ENCODE assay signal across 27 cellular contexts in genomic region chr13:106814389-106814903, GRCh38.
DNase-seq lines count a peak whose midpoint lies in the region; ATAC-seq and TF ChIP-seq lines count a peak whose summit lies in the region.
"Had no signal": no experiment of that assay in that cellular context is flagged by ENCODE, and none has a peak within 500 bp of the region (broad histone marks: within the 10 kb centered on the region; RNA-seq: fewer than 3 reads in every experiment).

No MANE protein-coding gene starts in this region.

- no peak overlapping the region for H3K9ac ChIP-seq in mesendoderm (ENCODE audit: low read length)
- H3K9ac ChIP-seq: GM23248 had no signal

- no peak overlapping the region for H3K4me2 ChIP-seq in mesendoderm (ENCODE audit: low read length)

- H3K4ac ChIP-seq in mesendoderm (ENCODE audit: low read depth, low read length): no peak overlapping the region

- H4K5ac ChIP-seq in mesendoderm (ENCODE audit: low read length): no peak overlapping the region

- POLR2A ChIA-PET in activated CD4-positive, alpha-beta T cell treated with anti-CD3 and anti-CD28 coated beads, Interleukin-2, amount 10 ng/mL, durations not matched to agents 7 days and 5 days (lab: Charles Lee): no interaction called here
- POLR2A ChIA-PET in activated CD4-positive, alpha-beta T cell treated with anti-CD3 and anti-CD28 coated beads for 36 hours (lab: Charles Lee): no interaction called here
- POLR2A ChIA-PET in WTC11 (lab: Charles Lee): no interaction called here
- POLR2A ChIA-PET in T-cell (lab: Charles Lee): no interaction called here

- H2BK5ac ChIP-seq in mesendoderm (ENCODE audit: low read length): no peak overlapping the region

- H3K27ac ChIP-seq in mesendoderm (ENCODE audit: low read depth, low read length): no peak overlapping the region
- H3K27ac ChIP-seq: GM23248, RWPE1 had no signal

- no peak overlapping the region for H3K18ac ChIP-seq in mesendoderm (ENCODE audit: low read length)

- H3K27me3 Mint-ChIP-seq in activated CD4-positive, alpha-beta T cell treated with anti-CD3 and anti-CD28 coated beads, Interleukin-2, amount 10 ng/mL, durations not matched to agents 7 days and 5 days: no peaks in the 10 kb centered on the region
- peaks cover 6% of the 10 kb centered on the region for H3K27me3 Mint-ChIP-seq in activated CD4-positive, alpha-beta T cell treated with anti-CD3 and anti-CD28 coated beads for 36 hours
- no peaks in the 10 kb centered on the region; the same call in 1 of the 2 replicates for H3K27me3 Mint-ChIP-seq in WTC11 (ENCODE audit: low read depth)
- H3K27me3 Mint-ChIP-seq in T-cell: peaks cover 0 to 3% of the 10 kb centered on the region in 2 donors

- DNase-seq in activated CD4-positive, alpha-beta T cell treated with anti-CD3 and anti-CD28 coated beads, Interleukin-2, amount 10 ng/mL, durations not matched to agents 7 days and 5 days: no peak
- no peak for DNase-seq in activated CD4-positive, alpha-beta T cell treated with anti-CD3 and anti-CD28 coated beads for 36 hours
- DNase-seq in WTC11 (ENCODE audit: low spot score) (no peak), mesendoderm (no peak), NCI-H345 treated with DMSO at 0.1 percent for 48 hours (lab: John Stamatoyannopoulos, UW; ENCODE audit: unreplicated experiment) (no peak), T-cell (no peak)
- DNase-seq in stimulated activated naive CD8-positive, alpha-beta T cell treated with anti-CD3 and anti-CD28 coated beads, Interleukin-15, Interleukin-2, amounts not matched to agents 100 U/mL and 50 U/mL, for 24 hours: no peak
- DNase-seq in activated effector memory CD4-positive, alpha-beta T cell treated with Interleukin-2 at 50 U/mL for 16 hours: no peak
- DNase-seq: 8988T; ACHN; BE2C; CD8-positive, alpha-beta memory T cell; DMS 273 treated with DMSO at 0.1 percent for 48 hours; DMS79; GM23248; KBM-7; NCI-H1105 treated with DMSO at 0.1 percent for 48 hours; NCI-H146; NCI-H1930; NCI-H2107; NCI-H2227 treated with DMSO at 0.1 percent for 48 hours; NCI-H510A; NCI-H69; SHP77 had no signal

- no peaks in the 10 kb centered on the region for H3K36me3 ChIP-seq in mesendoderm (ENCODE audit: control insufficient read depth, insufficient read depth, low read length)
- H3K36me3 ChIP-seq: BE2C had no signal

- peak overlapping the region; percentile 16 for H3K27ac Mint-ChIP-seq in activated CD4-positive, alpha-beta T cell treated with anti-CD3 and anti-CD28 coated beads, Interleukin-2, amount 10 ng/mL, durations not matched to agents 7 days and 5 days
- H3K27ac Mint-ChIP-seq in activated CD4-positive, alpha-beta T cell treated with anti-CD3 and anti-CD28 coated beads for 36 hours: no peak overlapping the region
- H3K27ac Mint-ChIP-seq in WTC11 (peak overlapping the region; percentile 86), T-cell (no peak overlapping the region)
- H3K27ac Mint-ChIP-seq: CD14-positive monocyte; CD8-positive, alpha-beta memory T cell had no signal

- no peaks in the 10 kb centered on the region for H3K27me3 ChIP-seq in mesendoderm (ENCODE audit: insufficient read depth, low read length, poor library complexity)

- intact Hi-C loops in activated CD4-positive, alpha-beta T cell treated with anti-CD3 and anti-CD28 coated beads for 36 hours (cut with DNase I, micrococcal nuclease): no loop called here

- no peak overlapping the region for H3K23ac ChIP-seq in mesendoderm (ENCODE audit: low read length)

- no peaks in the 10 kb centered on the region for H3K79me2 ChIP-seq in mesendoderm (ENCODE audit: control insufficient read depth, insufficient read depth, low read length)

- H3K79me1 ChIP-seq in mesendoderm (ENCODE audit: low read length): no peaks in the 10 kb centered on the region

- CTCF ChIA-PET in activated CD4-positive, alpha-beta T cell treated with anti-CD3 and anti-CD28 coated beads, Interleukin-2, amount 10 ng/mL, durations not matched to agents 7 days and 5 days (lab: Charles Lee): no interaction called here
- CTCF ChIA-PET in activated CD4-positive, alpha-beta T cell treated with anti-CD3 and anti-CD28 coated beads for 36 hours (lab: Charles Lee): no interaction called here
- CTCF ChIA-PET in WTC11 (lab: Charles Lee): interaction anchor here (1.1 kb wide), 1 partner anchor 12 kb away, joined by 3 read pairs; no protein-coding TSS in a partner anchor
- CTCF ChIA-PET in T-cell (lab: Charles Lee): no interaction called here

- H2AK5ac ChIP-seq in mesendoderm (ENCODE audit: low read length): no peak overlapping the region

- TF ChIP-seq CTCF in WTC11 (IDR thresholded peaks at IDR 0.05): no peak

- no CpG with 5 or more reads among the region's 1 CpG for WGBS in mesendoderm (ENCODE audit: extremely low coverage, insufficient coverage, low lambda C conversion rate)

- no peaks in the 10 kb centered on the region for H3K4me1 Mint-ChIP-seq in activated CD4-positive, alpha-beta T cell treated with anti-CD3 and anti-CD28 coated beads, Interleukin-2, amount 10 ng/mL, durations not matched to agents 7 days and 5 days
- H3K4me1 Mint-ChIP-seq in activated CD4-positive, alpha-beta T cell treated with anti-CD3 and anti-CD28 coated beads for 36 hours: no peaks in the 10 kb centered on the region
- H3K4me1 Mint-ChIP-seq in WTC11 (peaks cover 75% of the 10 kb centered on the region), T-cell (no peaks in the 10 kb centered on the region)
- H3K4me1 Mint-ChIP-seq: CD14-positive monocyte; CD8-positive, alpha-beta memory T cell had no signal

- H3K9me3 Mint-ChIP-seq in activated CD4-positive, alpha-beta T cell treated with anti-CD3 and anti-CD28 coated beads, Interleukin-2, amount 10 ng/mL, durations not matched to agents 7 days and 5 days: no peaks in the 10 kb centered on the region
- no peaks in the 10 kb centered on the region for H3K9me3 Mint-ChIP-seq in activated CD4-positive, alpha-beta T cell treated with anti-CD3 and anti-CD28 coated beads for 36 hours (ENCODE audit: low read depth)
- H3K9me3 Mint-ChIP-seq in WTC11 (no peaks in the 10 kb centered on the region), T-cell (no peaks in the 10 kb centered on the region)

- H3K36me3 Mint-ChIP-seq in activated CD4-positive, alpha-beta T cell treated with anti-CD3 and anti-CD28 coated beads, Interleukin-2, amount 10 ng/mL, durations not matched to agents 7 days and 5 days (ENCODE audit: low read depth): no peaks in the 10 kb centered on the region
- H3K36me3 Mint-ChIP-seq in activated CD4-positive, alpha-beta T cell treated with anti-CD3 and anti-CD28 coated beads for 36 hours (ENCODE audit: low read depth): no peaks in the 10 kb centered on the region
- H3K36me3 Mint-ChIP-seq in WTC11 (no peaks in the 10 kb centered on the region), T-cell (no peaks in the 10 kb centered on the region)
- H3K36me3 Mint-ChIP-seq: CD14-positive monocyte; CD8-positive, alpha-beta memory T cell had no signal

- H4K8ac ChIP-seq in mesendoderm (ENCODE audit: low read depth, low read length): no peak overlapping the region

- no peak overlapping the region for H3K4me3 ChIP-seq in mesendoderm (ENCODE audit: low read length)
- H3K4me3 ChIP-seq: GM23248 had no signal

- no peak for ATAC-seq in activated CD4-positive, alpha-beta T cell treated with anti-CD3 and anti-CD28 coated beads for 36 hours
- ATAC-seq in WTC11: peak; percentile 27
- no peak for ATAC-seq in stimulated activated naive CD8-positive, alpha-beta T cell treated with anti-CD3 and anti-CD28 coated beads, Interleukin-15, Interleukin-2, amounts not matched to agents 100 U/mL and 50 U/mL, for 24 hours
- ATAC-seq in T-cell (replicated peaks in 1 of 4): no peak
- ATAC-seq: Panc1 had no signal

- H2BK15ac ChIP-seq in mesendoderm (replicated peaks; ENCODE audit: low read depth): no peak overlapping the region

- peaks cover 8% of the 10 kb centered on the region for H3K4me1 ChIP-seq in mesendoderm (ENCODE audit: control insufficient read depth, low read depth, low read length)
- H3K4me1 ChIP-seq: BE2C had no signal

- peak overlapping the region; percentile 4 for H2BK120ac ChIP-seq in mesendoderm (ENCODE audit: low read depth, low read length)

- H3K4me3 Mint-ChIP-seq in activated CD4-positive, alpha-beta T cell treated with anti-CD3 and anti-CD28 coated beads, Interleukin-2, amount 10 ng/mL, durations not matched to agents 7 days and 5 days: no peak overlapping the region
- H3K4me3 Mint-ChIP-seq in activated CD4-positive, alpha-beta T cell treated with anti-CD3 and anti-CD28 coated beads for 36 hours: no peak overlapping the region
- H3K4me3 Mint-ChIP-seq in WTC11 (no peak overlapping the region), T-cell (no peak overlapping the region)
- H3K4me3 Mint-ChIP-seq: CD14-positive monocyte; CD8-positive, alpha-beta memory T cell had no signal

- H3K56ac ChIP-seq in mesendoderm (ENCODE audit: low read length): peak overlapping the region; percentile 25

TF ChIP-seq in WTC11, 78 proteins besides CTCF, POLR2A, EP300 and RAD21:
- TF ChIP-seq ZSCAN18 (CRISPR knock-in tag; IDR thresholded peaks at IDR 0.05): no peak
- TF ChIP-seq ZNF512 (CRISPR knock-in tag; IDR thresholded peaks at IDR 0.05; ENCODE audit: borderline replicate concordance): peak; percentile 92; the same call in 1 of the 2 replicates

Comparison
In these comparisons a context has a peak if more than half of its experiments do, and no peak if none do; other contexts are left out.
1. H3K27ac Mint-ChIP-seq: peak in activated CD4-positive, alpha-beta T cell treated with anti-CD3 and anti-CD28 coated beads, Interleukin-2, amount 10 ng/mL, durations not matched to agents 7 days and 5 days (single experiment) and WTC11 (single experiment); none in activated CD4-positive, alpha-beta T cell treated with anti-CD3 and anti-CD28 coated beads for 36 hours (single experiment) and T-cell (0 of 2).